In the genomic region with DNA sequence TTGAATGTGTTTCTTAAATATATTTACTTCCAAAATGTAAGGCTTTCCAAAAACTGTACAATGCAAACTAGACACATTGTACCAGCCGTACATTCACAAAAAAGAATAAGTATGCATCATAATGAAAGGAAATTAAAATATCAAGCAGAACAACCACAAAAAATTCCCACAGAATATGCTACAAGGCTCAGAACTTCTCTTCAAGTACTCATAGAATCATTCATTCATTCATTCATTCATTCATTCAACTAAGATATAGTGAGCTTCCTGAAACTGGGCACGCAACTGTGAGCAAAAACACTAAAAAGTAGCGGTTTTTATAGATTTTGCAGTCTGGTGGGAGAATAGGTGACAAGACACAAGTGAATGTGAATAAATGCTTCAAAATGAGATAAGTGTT, we compare ENCODE assay signal across 7 cellular contexts.
"Had no signal": no experiment of that assay in that cellular context is flagged by ENCODE, and none has a peak within 500 bp of the region (broad histone marks: within the 10 kb centered on the region; RNA-seq: fewer than 3 reads in every experiment).

No MANE protein-coding gene starts in this region.

- FAIRE-seq: G401.6, GM12891, GM12892, GM18507, GM19239 had no signal

- DNase-seq: GDM1, GF-D8 had no signal
